Comparison of ENCODE assay signal across 8 cellular contexts in genomic region chr15:62165029-62165792, GRCh38. TPM values are rescaled to one million over a fixed set of nuclear protein-coding genes. Genes with fewer than 3 reads are reported as not detected.
DNase-seq lines count a peak whose midpoint lies in the region; TF ChIP-seq lines count a peak whose summit lies in the region.

A gene with protein sequence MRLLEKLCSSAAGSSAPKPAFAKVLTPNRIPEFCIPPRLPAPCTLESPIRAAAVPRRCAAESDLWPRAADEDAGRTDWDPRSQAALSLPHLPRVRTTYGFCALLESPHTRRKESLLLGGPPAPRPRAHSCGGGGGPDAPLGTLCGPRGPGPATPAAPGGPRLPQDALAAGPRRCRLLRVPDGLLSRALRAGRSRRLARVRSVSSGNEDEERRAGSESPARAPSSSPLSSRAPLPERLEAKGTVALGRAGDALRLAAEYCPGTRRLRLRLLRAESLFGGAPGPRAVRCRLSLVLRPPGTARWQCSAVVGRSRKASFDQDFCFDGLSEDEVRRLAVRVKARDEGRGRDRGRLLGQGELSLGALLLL (minus strand): TSS chr15:62165285. CDS start chr15:62164984, 301 bp downstream.

- H3K4me3 ChIP-seq in HUES6 (ENCODE audit: low read depth, low read length) (peak within 1 kb of the TSS; percentile 49), fibroblast of pulmonary artery (replicated peaks; ENCODE audit: low read depth, low read length) (peak within 1 kb of the TSS; percentile 62), neuron (ENCODE audit: low read length) (no peak within 1 kb of the TSS)

- H3K36me3 ChIP-seq in HUES6 (ENCODE audit: control insufficient read depth, insufficient read depth, low read length) = no peaks in the 10 kb centered on the region
- H3K36me3 ChIP-seq in neuron (ENCODE audit: insufficient read depth, low read length) = no peaks in the 10 kb centered on the region

- POLR2A ChIA-PET in activated CD4-positive, alpha-beta memory T cell treated with anti-CD3 and anti-CD28 coated beads, Interleukin-2, amount 10 ng/mL, durations not matched to agents 7 days and 5 days (lab: Charles Lee) = interaction anchor here (1.0 to 1.4 kb wide), 4 partner anchors 23 to 106 kb away, joined by 3 to 5 read pairs (median 4); partner anchors contain the start of gene VPS13C

- H3K4me1 ChIP-seq in HUES6 (ENCODE audit: control insufficient read depth, insufficient read depth, low read length) = no peaks in the 10 kb centered on the region
- no peaks in the 10 kb centered on the region for H3K4me1 ChIP-seq in neuron (ENCODE audit: insufficient read depth, low read length)

- H2AFZ ChIP-seq in neuron (ENCODE audit: low read depth, low read length) = peak within 1 kb of the TSS; percentile 77

- peak; percentile 34 for DNase-seq in activated CD4-positive, alpha-beta memory T cell treated with anti-CD3 and anti-CD28 coated beads, Interleukin-2, amount 10 ng/mL, durations not matched to agents 7 days and 5 days
- peak; percentile 80 for DNase-seq in fibroblast of pulmonary artery (ENCODE audit: low read depth)
- DNase-seq in GM20000 (ENCODE audit: low spot score) = no peak
- DNase-seq in NCI-H1417 (lab: John Stamatoyannopoulos, UW) = no peak
- no peak for DNase-seq in cerebellar nuclear complex (lab: John Stamatoyannopoulos, UW)
- no peak for DNase-seq in NAMALWA (ENCODE audit: low spot score)

- H3K4me3 Mint-ChIP-seq in activated CD4-positive, alpha-beta memory T cell treated with anti-CD3 and anti-CD28 coated beads, Interleukin-2, amount 10 ng/mL, durations not matched to agents 7 days and 5 days = peak within 1 kb of the TSS; percentile 68

- no peak within 1 kb of the TSS for H3K9ac ChIP-seq in HUES6 (ENCODE audit: low read length)

- no peak within 1 kb of the TSS for H3K27ac Mint-ChIP-seq in activated CD4-positive, alpha-beta memory T cell treated with anti-CD3 and anti-CD28 coated beads, Interleukin-2, amount 10 ng/mL, durations not matched to agents 7 days and 5 days

- H3K9me3 ChIP-seq in HUES6 (ENCODE audit: control insufficient read depth, insufficient read depth, low read depth, low read length) (no peaks in the 10 kb centered on the region), neuron (ENCODE audit: low read length) (no peaks in the 10 kb centered on the region)

- H3K27me3 ChIP-seq in HUES6 (ENCODE audit: control insufficient read depth, insufficient read depth, low read length) = peaks cover 78% of the 10 kb centered on the region
- H3K27me3 ChIP-seq in neuron (ENCODE audit: insufficient read depth, low read length) = peaks cover 66% of the 10 kb centered on the region

- H3K9me3 Mint-ChIP-seq in activated CD4-positive, alpha-beta memory T cell treated with anti-CD3 and anti-CD28 coated beads, Interleukin-2, amount 10 ng/mL, durations not matched to agents 7 days and 5 days = no peaks in the 10 kb centered on the region

- H3K4me1 Mint-ChIP-seq in activated CD4-positive, alpha-beta memory T cell treated with anti-CD3 and anti-CD28 coated beads, Interleukin-2, amount 10 ng/mL, durations not matched to agents 7 days and 5 days = peaks cover 13% of the 10 kb centered on the region

- CTCF ChIA-PET in activated CD4-positive, alpha-beta memory T cell treated with anti-CD3 and anti-CD28 coated beads, Interleukin-2, amount 10 ng/mL, durations not matched to agents 7 days and 5 days (lab: Charles Lee) = interaction anchor here (0.7 to 0.8 kb wide), 2 partner anchors 24 to 98 kb away, joined by 3 read pairs; partner anchors contain the start of gene C2CD4A

- TF ChIP-seq CTCF in fibroblast of pulmonary artery (IDR thresholded peaks at IDR 0.05; ENCODE audit: low read length, missing control alignments) (no peak), GM20000 (IDR thresholded peaks at IDR 0.05; ENCODE audit: extremely low read depth, missing control alignments) (no peak)

- H3K27me3 Mint-ChIP-seq in activated CD4-positive, alpha-beta memory T cell treated with anti-CD3 and anti-CD28 coated beads, Interleukin-2, amount 10 ng/mL, durations not matched to agents 7 days and 5 days = peaks cover 65% of the 10 kb centered on the region

- peaks cover 3% of the 10 kb centered on the region for H3K36me3 Mint-ChIP-seq in activated CD4-positive, alpha-beta memory T cell treated with anti-CD3 and anti-CD28 coated beads, Interleukin-2, amount 10 ng/mL, durations not matched to agents 7 days and 5 days (ENCODE audit: low read depth)

- H3K27ac ChIP-seq in HUES6 (ENCODE audit: low read depth, low read length) = no peak within 1 kb of the TSS

RNA-seq across cellular contexts. Expression of the gene that starts here (rescaled TPM):
- total RNA-seq in activated CD4-positive, alpha-beta memory T cell treated with anti-CD3 and anti-CD28 coated beads, Interleukin-2, amount 10 ng/mL, durations not matched to agents 7 days and 5 days = under 1 TPM; 0.23 to 0.40 TPM

Comparison
In these comparisons a context has a peak if more than half of its experiments do, and no peak if none do; other contexts are left out.
1. Peak in DNase-seq in activated CD4-positive, alpha-beta memory T cell treated with anti-CD3 and anti-CD28 coated beads, Interleukin-2, amount 10 ng/mL, durations not matched to agents 7 days and 5 days; RNA of the gene not detected or under 1 TPM.